18 cellular contexts compared by ENCODE assay signal in the genomic region with DNA sequence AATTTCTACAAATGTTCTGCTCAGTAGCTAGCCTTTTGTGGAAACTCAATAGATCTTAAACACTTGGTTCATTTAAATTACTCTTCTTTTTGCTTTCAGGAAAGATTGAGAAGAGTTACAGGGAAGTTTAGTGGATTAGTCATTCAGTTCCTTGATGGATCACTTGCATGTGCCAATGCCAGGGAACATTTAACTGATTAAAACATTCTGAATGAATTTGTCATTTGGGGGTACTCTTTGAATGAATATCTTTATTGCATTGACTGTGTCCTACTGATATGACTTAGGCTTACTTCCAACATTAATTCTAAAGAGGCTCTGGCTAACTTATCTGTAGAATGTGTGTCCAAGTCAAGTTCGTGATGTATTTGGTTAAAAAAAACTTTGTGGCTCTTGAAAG.
DNase-seq lines count a peak whose midpoint lies in the region; ATAC-seq and TF ChIP-seq lines count a peak whose summit lies in the region.
"Had no signal": no experiment of that assay in that cellular context is flagged by ENCODE, and none has a peak within 500 bp of the region (broad histone marks: within the 10 kb centered on the region; RNA-seq: fewer than 3 reads in every experiment).

No MANE protein-coding gene starts in this region.

- H3K27ac Mint-ChIP-seq in stimulated activated naive CD8-positive, alpha-beta T cell treated with anti-CD3 and anti-CD28 coated beads, Interleukin-15, Interleukin-2, amounts not matched to agents 100 ng/mL and 50 ng/mL, for 24 hours: peak overlapping the region; percentile 71
- H3K27ac Mint-ChIP-seq in stimulated activated naive CD8-positive, alpha-beta T cell treated with anti-CD3 and anti-CD28 coated beads, Interleukin-15, amount 100 ng/mL, for 72 hours: no peak overlapping the region
- peak overlapping the region; percentile 17 to 65 for H3K27ac Mint-ChIP-seq in T-cell
- H3K27ac Mint-ChIP-seq: brain; dendritic cell treated with granulocyte-macrophage colony-stimulating factor and Interleukin-4, amounts not matched to agents 40 ng/mL and 50 ng/mL, for 4 days had no signal

- no peak overlapping the region for H3K4me3 ChIP-seq in fibroblast of mammary gland (ENCODE audit: control insufficient read depth, low read depth, low read length)
- H3K4me3 ChIP-seq: PC-9, right lobe of liver, suprapubic skin had no signal

- CTCF ChIA-PET in T-cell (lab: Charles Lee): no interaction called here

- POLR2A ChIA-PET in T-cell (lab: Charles Lee): interaction anchor here in 1 of 2 donors (0.5 kb wide), 1 partner anchor 207 kb away, joined by 3 read pairs; no protein-coding TSS in a partner anchor

- H3K4me1 Mint-ChIP-seq in stimulated activated naive CD8-positive, alpha-beta T cell treated with anti-CD3 and anti-CD28 coated beads, Interleukin-15, Interleukin-2, amounts not matched to agents 100 ng/mL and 50 ng/mL, for 24 hours (ENCODE audit: low read depth): peaks cover 75% of the 10 kb centered on the region
- peaks cover 40% of the 10 kb centered on the region for H3K4me1 Mint-ChIP-seq in stimulated activated naive CD8-positive, alpha-beta T cell treated with anti-CD3 and anti-CD28 coated beads, Interleukin-15, amount 100 ng/mL, for 72 hours
- peaks cover 55 to 63% (median 61%) of the 10 kb centered on the region in 3 donors for H3K4me1 Mint-ChIP-seq in T-cell
- H3K4me1 Mint-ChIP-seq: brain had no signal

- no peak for DNase-seq in stimulated activated naive CD8-positive, alpha-beta T cell treated with anti-CD3 and anti-CD28 coated beads, Interleukin-15, amount 100 ng/mL, for 72 hours
- DNase-seq in T-cell: no peak
- DNase-seq in fibroblast of mammary gland (ENCODE audit: low read depth): peak; percentile 38
- DNase-seq in SW480 (ENCODE audit: low spot score): no peak
- DNase-seq in NOMO-1 treated with dmso at 0.1 percent for 144 hours (lab: John Stamatoyannopoulos, UW; ENCODE audit: unreplicated experiment): no peak
- no peak for DNase-seq in 8988T
- DNase-seq in left lobe of liver (ENCODE audit: low spot score): no peak
- DNase-seq: AML-193; HCEC 1CT; NCI-H1092 treated with DMSO at 0.1 percent for 48 hours; NCI-H69; PC-9; right lobe of liver; stimulated activated CD4-positive, alpha-beta T cell treated with anti-CD3 and anti-CD28 coated beads, Interleukin-2, amount 100 ng/mL, for 24 hours had no signal

- H3K36me3 Mint-ChIP-seq in stimulated activated naive CD8-positive, alpha-beta T cell treated with anti-CD3 and anti-CD28 coated beads, Interleukin-15, Interleukin-2, amounts not matched to agents 100 ng/mL and 50 ng/mL, for 24 hours (ENCODE audit: low read depth): no peaks in the 10 kb centered on the region
- peaks cover 13% of the 10 kb centered on the region for H3K36me3 Mint-ChIP-seq in T-cell
- H3K36me3 Mint-ChIP-seq: brain had no signal

- H3K27me3 Mint-ChIP-seq in stimulated activated naive CD8-positive, alpha-beta T cell treated with anti-CD3 and anti-CD28 coated beads, Interleukin-15, Interleukin-2, amounts not matched to agents 100 ng/mL and 50 ng/mL, for 24 hours: no peaks in the 10 kb centered on the region
- no peaks in the 10 kb centered on the region for H3K27me3 Mint-ChIP-seq in stimulated activated naive CD8-positive, alpha-beta T cell treated with anti-CD3 and anti-CD28 coated beads, Interleukin-15, amount 100 ng/mL, for 72 hours
- no peaks in the 10 kb centered on the region for H3K27me3 Mint-ChIP-seq in T-cell
- H3K27me3 Mint-ChIP-seq: dendritic cell treated with granulocyte-macrophage colony-stimulating factor and Interleukin-4, amounts not matched to agents 40 ng/mL and 50 ng/mL, for 4 days had no signal

- TF ChIP-seq CTCF in fibroblast of mammary gland (conservative IDR thresholded peaks at IDR 0.05; ENCODE audit: control insufficient read depth, insufficient read depth, low read depth, low read length): no peak

- H3K4me3 Mint-ChIP-seq in stimulated activated naive CD8-positive, alpha-beta T cell treated with anti-CD3 and anti-CD28 coated beads, Interleukin-15, Interleukin-2, amounts not matched to agents 100 ng/mL and 50 ng/mL, for 24 hours: no peak overlapping the region
- no peak overlapping the region for H3K4me3 Mint-ChIP-seq in stimulated activated naive CD8-positive, alpha-beta T cell treated with anti-CD3 and anti-CD28 coated beads, Interleukin-15, amount 100 ng/mL, for 72 hours
- H3K4me3 Mint-ChIP-seq in T-cell: no peak overlapping the region
- H3K4me3 Mint-ChIP-seq: brain; dendritic cell treated with granulocyte-macrophage colony-stimulating factor and Interleukin-4, amounts not matched to agents 40 ng/mL and 50 ng/mL, for 4 days had no signal

- H3K9me3 Mint-ChIP-seq in stimulated activated naive CD8-positive, alpha-beta T cell treated with anti-CD3 and anti-CD28 coated beads, Interleukin-15, Interleukin-2, amounts not matched to agents 100 ng/mL and 50 ng/mL, for 24 hours: peaks cover 3% of the 10 kb centered on the region
- H3K9me3 Mint-ChIP-seq in stimulated activated naive CD8-positive, alpha-beta T cell treated with anti-CD3 and anti-CD28 coated beads, Interleukin-15, amount 100 ng/mL, for 72 hours: peaks cover 5 to 21% of the 10 kb centered on the region in 2 donors
- H3K9me3 Mint-ChIP-seq in T-cell: peaks cover 0 to 8% (median 5%) of the 10 kb centered on the region in 3 donors
- H3K9me3 Mint-ChIP-seq: dendritic cell treated with granulocyte-macrophage colony-stimulating factor and Interleukin-4, amounts not matched to agents 40 ng/mL and 50 ng/mL, for 4 days had no signal

- ATAC-seq in stimulated activated naive CD8-positive, alpha-beta T cell treated with anti-CD3 and anti-CD28 coated beads, Interleukin-15, amount 100 ng/mL, for 72 hours: no peak
- ATAC-seq in T-cell (replicated peaks in 1 of 4) (no peak), left lobe of liver (no peak)
- ATAC-seq: right lobe of liver had no signal

Comparison
In these comparisons a context has a peak if more than half of its experiments do, and no peak if none do; other contexts are left out.
1. H3K27ac Mint-ChIP-seq: peak in stimulated activated naive CD8-positive, alpha-beta T cell treated with anti-CD3 and anti-CD28 coated beads, Interleukin-15, Interleukin-2, amounts not matched to agents 100 ng/mL and 50 ng/mL, for 24 hours (single experiment) and T-cell (2 of 2); none in stimulated activated naive CD8-positive, alpha-beta T cell treated with anti-CD3 and anti-CD28 coated beads, Interleukin-15, amount 100 ng/mL, for 72 hours (0 of 2).